In the genomic region with DNA sequence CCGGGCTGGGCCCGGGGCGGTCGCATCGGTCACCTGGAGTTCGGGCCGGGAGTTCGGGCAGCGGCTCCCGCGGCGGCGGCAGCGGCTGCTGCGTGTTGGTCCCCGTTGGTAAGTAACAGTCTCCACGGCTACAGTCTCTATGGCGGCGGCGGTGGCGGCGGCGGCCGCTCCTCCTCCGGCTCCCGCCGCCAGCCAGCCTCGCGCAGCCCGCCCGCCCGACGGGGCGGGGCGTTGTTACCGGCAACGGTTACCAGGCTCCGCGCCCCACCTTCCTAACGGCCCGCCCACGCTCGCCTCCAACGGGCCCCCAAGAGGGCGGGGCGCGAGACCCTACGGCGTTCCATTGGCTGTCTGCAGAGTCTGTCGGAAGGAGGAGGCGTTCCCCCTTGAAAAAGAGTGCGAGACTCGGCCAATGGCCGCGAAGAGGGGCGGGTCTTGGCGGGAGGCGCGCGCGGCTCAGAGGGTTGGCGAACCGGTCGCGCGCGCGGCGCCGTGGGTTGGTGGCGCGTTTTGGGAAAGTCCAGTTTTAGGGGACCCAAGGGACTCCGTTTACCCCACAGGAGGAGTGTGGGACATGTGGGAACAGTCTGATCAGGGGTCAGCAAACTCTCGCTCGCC, we compare ENCODE assay signal across 1 cellular context.
TF ChIP-seq lines count a peak whose summit lies in the region.

Gene RFX2, minus strand, starts transcription at position 141 of the 618 bp plus-strand sequence. CDS start 63,004 bp downstream, outside the sequence.

TF ChIP-seq in K562, 482 proteins besides CTCF, POLR2A, EP300 and RAD21 (continued from another document and continues in another):
- TF ChIP-seq ZFP91 (CRISPR knock-in tag; IDR thresholded peaks at IDR 0.05) (no peak), HES1 (IDR thresholded peaks at IDR 0.05; ENCODE audit: low read depth) (peak; percentile 43; the same call in 1 of the 2 replicates), CEBPG (CRISPR knock-in tag; IDR thresholded peaks at IDR 0.05) (no peak), CEBPG (tag; conservative IDR thresholded peaks at IDR 0.05 in 1 of 2, IDR thresholded peaks at IDR 0.05 in 1 of 2) (no peak), MAFG (tag; conservative IDR thresholded peaks at IDR 0.05) (no peak), ARID2 (IDR thresholded peaks at IDR 0.05) (no peak), EWSR1 (IDR thresholded peaks at IDR 0.05; ENCODE audit: borderline replicate concordance, low read depth, partially characterized antibody) (no peak), ZBTB8A (IDR thresholded peaks at IDR 0.05; ENCODE audit: partially characterized antibody) (no peak), FOXK2 (conservative IDR thresholded peaks at IDR 0.05 in 1 of 2, IDR thresholded peaks at IDR 0.05 in 1 of 2; ENCODE audit: low read depth in 2 of 2) (no peak), SIX5 (IDR thresholded peaks at IDR 0.05; ENCODE audit: borderline replicate concordance in 1 of 2, insufficient read depth in 1 of 2, low read depth in 1 of 2, low read length in 2 of 2) (no peak), JUNB (CRISPR knock-in tag; conservative IDR thresholded peaks at IDR 0.05) (no peak), ZNF347 (CRISPR knock-in tag; IDR thresholded peaks at IDR 0.05; ENCODE audit: low read depth) (no peak), CBX1 (IDR thresholded peaks at IDR 0.05; ENCODE audit: low read depth) (no peak), REST (CRISPR knock-in tag; IDR thresholded peaks at IDR 0.05; ENCODE audit: low read depth) (no peak), ZNF561 (CRISPR knock-in tag; conservative IDR thresholded peaks at IDR 0.05) (no peak), NFIC (IDR thresholded peaks at IDR 0.05) (no peak), U2AF1 (optimal IDR thresholded peaks at IDR 0.05; ENCODE audit: low read depth, low read length) (no peak), MYBL2 (IDR thresholded peaks at IDR 0.05; ENCODE audit: low read depth) (no peak), MYBL2 (CRISPR knock-in tag; IDR thresholded peaks at IDR 0.05; ENCODE audit: borderline replicate concordance) (no peak), MAFF (IDR thresholded peaks at IDR 0.05; ENCODE audit: low read length) (no peak), KLF10 (CRISPR knock-in tag; IDR thresholded peaks at IDR 0.05) (no peak), CTCFL (IDR thresholded peaks at IDR 0.05; ENCODE audit: borderline replicate concordance, insufficient read depth, low read depth, low read length, poor library complexity, severe bottlenecking) (no peak), BMI1 (IDR thresholded peaks at IDR 0.05; ENCODE audit: low read length) (peak; percentile 74), ZNF518B (CRISPR knock-in tag; IDR thresholded peaks at IDR 0.05) (no peak), SOX6 (IDR thresholded peaks at IDR 0.05) (no peak), ZBTB17 (CRISPR knock-in tag; IDR thresholded peaks at IDR 0.05) (no peak), CBX5 (IDR thresholded peaks at IDR 0.05; ENCODE audit: borderline replicate concordance, low read depth) (no peak), HMG20B (CRISPR knock-in tag; IDR thresholded peaks at IDR 0.05) (no peak), TARDBP (IDR thresholded peaks at IDR 0.05) (no peak), NCOA2 (IDR thresholded peaks at IDR 0.05; ENCODE audit: partially characterized antibody in 2 of 2) (no peak), ERF (CRISPR knock-in tag; IDR thresholded peaks at IDR 0.05) (no peak), HMGN3 (IDR thresholded peaks at IDR 0.05; ENCODE audit: borderline replicate concordance, extremely low read depth, insufficient read length, low read depth, low read length) (peak; percentile 82)
- TF ChIP-seq, protein P1, sequence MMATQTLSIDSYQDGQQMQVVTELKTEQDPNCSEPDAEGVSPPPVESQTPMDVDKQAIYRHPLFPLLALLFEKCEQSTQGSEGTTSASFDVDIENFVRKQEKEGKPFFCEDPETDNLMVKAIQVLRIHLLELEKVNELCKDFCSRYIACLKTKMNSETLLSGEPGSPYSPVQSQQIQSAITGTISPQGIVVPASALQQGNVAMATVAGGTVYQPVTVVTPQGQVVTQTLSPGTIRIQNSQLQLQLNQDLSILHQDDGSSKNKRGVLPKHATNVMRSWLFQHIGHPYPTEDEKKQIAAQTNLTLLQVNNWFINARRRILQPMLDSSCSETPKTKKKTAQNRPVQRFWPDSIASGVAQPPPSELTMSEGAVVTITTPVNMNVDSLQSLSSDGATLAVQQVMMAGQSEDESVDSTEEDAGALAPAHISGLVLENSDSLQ (IDR thresholded peaks at IDR 0.05) = peak; percentile 99
- TF ChIP-seq, protein P2, sequence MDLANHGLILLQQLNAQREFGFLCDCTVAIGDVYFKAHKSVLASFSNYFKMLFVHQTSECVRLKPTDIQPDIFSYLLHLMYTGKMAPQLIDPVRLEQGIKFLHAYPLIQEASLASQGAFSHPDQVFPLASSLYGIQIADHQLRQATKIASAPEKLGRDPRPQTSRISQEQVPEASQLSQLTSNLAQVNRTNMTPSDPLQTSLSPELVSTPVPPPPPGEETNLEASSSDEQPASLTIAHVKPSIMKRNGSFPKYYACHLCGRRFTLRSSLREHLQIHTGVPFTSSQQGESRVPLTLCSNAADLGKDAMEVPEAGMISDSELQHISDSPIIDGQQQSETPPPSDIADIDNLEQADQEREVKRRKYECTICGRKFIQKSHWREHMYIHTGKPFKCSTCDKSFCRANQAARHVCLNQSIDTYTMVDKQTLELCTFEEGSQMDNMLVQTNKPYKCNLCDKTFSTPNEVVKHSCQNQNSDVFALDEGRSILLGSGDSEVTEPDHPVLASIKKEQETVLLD (IDR thresholded peaks at IDR 0.05) = no peak
- TF ChIP-seq, protein P3, sequence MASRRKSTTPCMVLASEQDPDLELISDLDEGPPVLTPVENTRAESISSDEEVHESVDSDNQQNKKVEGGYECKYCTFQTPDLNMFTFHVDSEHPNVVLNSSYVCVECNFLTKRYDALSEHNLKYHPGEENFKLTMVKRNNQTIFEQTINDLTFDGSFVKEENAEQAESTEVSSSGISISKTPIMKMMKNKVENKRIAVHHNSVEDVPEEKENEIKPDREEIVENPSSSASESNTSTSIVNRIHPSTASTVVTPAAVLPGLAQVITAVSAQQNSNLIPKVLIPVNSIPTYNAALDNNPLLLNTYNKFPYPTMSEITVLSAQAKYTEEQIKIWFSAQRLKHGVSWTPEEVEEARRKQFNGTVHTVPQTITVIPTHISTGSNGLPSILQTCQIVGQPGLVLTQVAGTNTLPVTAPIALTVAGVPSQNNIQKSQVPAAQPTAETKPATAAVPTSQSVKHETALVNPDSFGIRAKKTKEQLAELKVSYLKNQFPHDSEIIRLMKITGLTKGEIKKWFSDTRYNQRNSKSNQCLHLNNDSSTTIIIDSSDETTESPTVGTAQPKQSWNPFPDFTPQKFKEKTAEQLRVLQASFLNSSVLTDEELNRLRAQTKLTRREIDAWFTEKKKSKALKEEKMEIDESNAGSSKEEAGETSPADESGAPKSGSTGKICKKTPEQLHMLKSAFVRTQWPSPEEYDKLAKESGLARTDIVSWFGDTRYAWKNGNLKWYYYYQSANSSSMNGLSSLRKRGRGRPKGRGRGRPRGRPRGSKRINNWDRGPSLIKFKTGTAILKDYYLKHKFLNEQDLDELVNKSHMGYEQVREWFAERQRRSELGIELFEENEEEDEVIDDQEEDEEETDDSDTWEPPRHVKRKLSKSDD (conservative IDR thresholded peaks at IDR 0.05; ENCODE audit: low read length) = peak; percentile 82; the same call in 1 of the 2 replicates
- TF ChIP-seq, protein P4, sequence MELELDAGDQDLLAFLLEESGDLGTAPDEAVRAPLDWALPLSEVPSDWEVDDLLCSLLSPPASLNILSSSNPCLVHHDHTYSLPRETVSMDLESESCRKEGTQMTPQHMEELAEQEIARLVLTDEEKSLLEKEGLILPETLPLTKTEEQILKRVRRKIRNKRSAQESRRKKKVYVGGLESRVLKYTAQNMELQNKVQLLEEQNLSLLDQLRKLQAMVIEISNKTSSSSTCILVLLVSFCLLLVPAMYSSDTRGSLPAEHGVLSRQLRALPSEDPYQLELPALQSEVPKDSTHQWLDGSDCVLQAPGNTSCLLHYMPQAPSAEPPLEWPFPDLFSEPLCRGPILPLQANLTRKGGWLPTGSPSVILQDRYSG (tag; conservative IDR thresholded peaks at IDR 0.05; ENCODE audit: low read depth) = no peak
- TF ChIP-seq, protein P5, sequence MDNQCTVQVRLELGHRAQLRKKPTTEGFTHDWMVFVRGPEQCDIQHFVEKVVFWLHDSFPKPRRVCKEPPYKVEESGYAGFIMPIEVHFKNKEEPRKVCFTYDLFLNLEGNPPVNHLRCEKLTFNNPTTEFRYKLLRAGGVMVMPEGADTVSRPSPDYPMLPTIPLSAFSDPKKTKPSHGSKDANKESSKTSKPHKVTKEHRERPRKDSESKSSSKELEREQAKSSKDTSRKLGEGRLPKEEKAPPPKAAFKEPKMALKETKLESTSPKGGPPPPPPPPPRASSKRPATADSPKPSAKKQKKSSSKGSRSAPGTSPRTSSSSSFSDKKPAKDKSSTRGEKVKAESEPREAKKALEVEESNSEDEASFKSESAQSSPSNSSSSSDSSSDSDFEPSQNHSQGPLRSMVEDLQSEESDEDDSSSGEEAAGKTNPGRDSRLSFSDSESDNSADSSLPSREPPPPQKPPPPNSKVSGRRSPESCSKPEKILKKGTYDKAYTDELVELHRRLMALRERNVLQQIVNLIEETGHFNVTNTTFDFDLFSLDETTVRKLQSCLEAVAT (IDR thresholded peaks at IDR 0.05) = no peak; a peak in 1 of 4 replicates
